Comparison of ENCODE assay signal across 15 cellular contexts in genomic region chr10:5970066-5970465, GRCh38. TPM values are rescaled to one million over a fixed set of nuclear protein-coding genes. Genes with fewer than 3 reads are reported as not detected.
"Had no signal": no experiment of that assay in that cellular context is flagged by ENCODE, and none has a peak within 500 bp of the region (broad histone marks: within the 10 kb centered on the region; RNA-seq: fewer than 3 reads in every experiment).

No MANE protein-coding gene starts in this region.

- H3K4me3 ChIP-seq: dorsolateral prefrontal cortex, hepatocyte had no signal

- H3K4me2 ChIP-seq: hepatocyte had no signal

- H3K4me3 Mint-ChIP-seq: activated B cell treated with CpG ODN at 0.5 μM for 24 hours; activated naive CD8-positive, alpha-beta T cell treated with anti-CD3 and anti-CD28 coated beads, Interleukin-2, amount 10 ng/mL, durations not matched to agents 7 days and 5 days; activated T-helper 1 cell treated with anti-CD3 and anti-CD28 coated beads, Interleukin-12 subunit alpha, Interleukin-12 subunit beta, Interleukin-2, Interleukin-4 antibody, amounts not matched to agents 30 ng/mL and 10 ng/mL and 1 ng/mL, durations not matched to agents 14 hours and 24 hours and 36 hours; T-helper 1 cell treated with Interleukin-12 subunit alpha and Interleukin-12 subunit beta and Interleukin-4 antibody, amounts not matched to agents 30 μg/mL and 1 μg/mL, for 36 hours had no signal

- H3K27me3 ChIP-seq: dorsolateral prefrontal cortex had no signal

- H3K79me2 ChIP-seq: hepatocyte had no signal

- H3K27me3 Mint-ChIP-seq: activated B cell treated with CpG ODN at 0.5 μM for 24 hours; activated naive CD8-positive, alpha-beta T cell treated with anti-CD3 and anti-CD28 coated beads, Interleukin-2, amount 10 ng/mL, durations not matched to agents 7 days and 5 days had no signal

- H3K9me3 Mint-ChIP-seq: activated B cell treated with CpG ODN at 0.5 μM for 24 hours; activated naive CD8-positive, alpha-beta T cell treated with anti-CD3 and anti-CD28 coated beads, Interleukin-2, amount 10 ng/mL, durations not matched to agents 7 days and 5 days; activated T-helper 1 cell treated with anti-CD3 and anti-CD28 coated beads, Interleukin-12 subunit alpha, Interleukin-12 subunit beta, Interleukin-2, Interleukin-4 antibody, amounts not matched to agents 30 ng/mL and 10 ng/mL and 1 ng/mL, durations not matched to agents 14 hours and 24 hours and 36 hours; T-helper 1 cell treated with Interleukin-12 subunit alpha and Interleukin-12 subunit beta and Interleukin-4 antibody, amounts not matched to agents 30 μg/mL and 1 μg/mL, for 36 hours had no signal

- H3K27ac Mint-ChIP-seq: activated B cell treated with CpG ODN at 0.5 μM for 24 hours; activated naive CD8-positive, alpha-beta T cell treated with anti-CD3 and anti-CD28 coated beads, Interleukin-2, amount 10 ng/mL, durations not matched to agents 7 days and 5 days; activated T-helper 1 cell treated with anti-CD3 and anti-CD28 coated beads, Interleukin-12 subunit alpha, Interleukin-12 subunit beta, Interleukin-2, Interleukin-4 antibody, amounts not matched to agents 30 ng/mL and 10 ng/mL and 1 ng/mL, durations not matched to agents 14 hours and 24 hours and 36 hours; T-helper 1 cell treated with Interleukin-12 subunit alpha and Interleukin-12 subunit beta and Interleukin-4 antibody, amounts not matched to agents 30 μg/mL and 1 μg/mL, for 36 hours had no signal

- H2AFZ ChIP-seq: hepatocyte had no signal

- DNase-seq: activated B cell treated with CpG ODN at 0.5 μM for 24 hours; activated CD4-positive, alpha-beta T cell treated with anti-CD3 and anti-CD28 coated beads for 48 hours; activated naive CD4-positive, alpha-beta T cell treated with Interleukin-2 at 50 U/mL for 16 hours; activated naive CD8-positive, alpha-beta T cell treated with anti-CD3 and anti-CD28 coated beads, Interleukin-2, amount 10 ng/mL, durations not matched to agents 7 days and 5 days; amygdala; foreskin fibroblast; islet precursor cell; stimulated activated naive CD4-positive, alpha-beta T cell treated with Interleukin-2 at 50 U/mL for 16 hours; trophoblast cell had no signal

- H3K27ac ChIP-seq: dorsolateral prefrontal cortex, epithelial cell of prostate had no signal

RNA-seq across cellular contexts. Expression of gene IL15RA, which starts 7.3 kb away (rescaled TPM):
- polyA plus RNA-seq: neural cell had no signal
